In genomic region chr3:88189361-88189810, GRCh38 we compare ENCODE assay signal across 11 cellular contexts. TPM values are rescaled to one million over a fixed set of nuclear protein-coding genes. Genes with fewer than 3 reads are reported as not detected.
A peak's percentile ranks its signal among the peaks of the same experiment; 100 is the strongest.
DNase-seq lines count a peak whose midpoint lies in the region; ATAC-seq, FAIRE-seq and TF ChIP-seq lines count a peak whose summit lies in the region.
"Had no signal": no experiment of that assay in that cellular context is flagged by ENCODE, and none has a peak within 500 bp of the region (broad histone marks: within the 10 kb centered on the region; RNA-seq: fewer than 3 reads in every experiment).

No MANE protein-coding gene starts in this region.

- H3K79me2 ChIP-seq in K562 (ENCODE audit: control insufficient read depth, insufficient read depth, low read length), result no peaks in the 10 kb centered on the region

- TF ChIP-seq RAD21 in K562 (CRISPR knock-in tag; conservative IDR thresholded peaks at IDR 0.05 in 1 of 2, IDR thresholded peaks at IDR 0.05 in 1 of 2), result no peak

- TF ChIP-seq POLR2A in K562 (conservative IDR thresholded peaks at IDR 0.05) (no peak), uterus (IDR thresholded peaks at IDR 0.05) (no peak), testis (IDR thresholded peaks at IDR 0.05) (no peak)

- TF ChIP-seq CTCF in K562 (IDR thresholded peaks at IDR 0.05 in 2 of 3, conservative IDR thresholded peaks at IDR 0.05 in 1 of 3; ENCODE audit: insufficient read depth in 2 of 3, low read depth in 1 of 3, low read length in 3 of 3) (no peak), uterus (IDR thresholded peaks at IDR 0.05) (no peak), testis (IDR thresholded peaks at IDR 0.05) (no peak)

- POLR2A ChIA-PET in K562 (lab: Yijun Ruan, JAX), result interaction anchor here (0.6 kb wide), 1 partner anchor 51 kb away, joined by 3 read pairs; no protein-coding TSS in a partner anchor

- ATAC-seq in GM18511 (IDR thresholded peaks at IDR 0.05; ENCODE audit: unreplicated experiment) (peak; percentile 96), GM21447 (IDR thresholded peaks at IDR 0.05; ENCODE audit: unreplicated experiment) (peak; percentile 98), HG03439 (IDR thresholded peaks at IDR 0.05; ENCODE audit: unreplicated experiment) (peak; percentile 82), K562 (peak; percentile 81)
- ATAC-seq: T-helper 17 cell had no signal

- H3K36me3 ChIP-seq in K562 (ENCODE audit: control insufficient read depth, insufficient read depth, low read length), result no peaks in the 10 kb centered on the region
- no peaks in the 10 kb centered on the region for H3K36me3 ChIP-seq in uterus
- no peaks in the 10 kb centered on the region for H3K36me3 ChIP-seq in testis (ENCODE audit: low read depth, missing control alignments)
- H3K36me3 ChIP-seq: neural progenitor cell had no signal

- H3K4me3 ChIP-seq in K562, result peak overlapping the region; percentile 28
- H3K4me3 ChIP-seq in uterus, result no peak overlapping the region
- no peak overlapping the region for H3K4me3 ChIP-seq in testis
- H3K4me3 ChIP-seq: neural progenitor cell had no signal

- no TSS peak for BruUV-seq in K562 (replicated peaks; lab: Mats Ljungman, UMichigan)

- peak overlapping the region; percentile 64 for H3K4me2 ChIP-seq in K562 (ENCODE audit: insufficient read depth, low read length)
- H3K4me2 ChIP-seq: KMS-11, neural progenitor cell had no signal

- no peak for FAIRE-seq in K562 (lab: Jason Lieb, UNC)

- H3K4me1 ChIP-seq in K562 (replicated peaks in 1 of 2; ENCODE audit: control insufficient read depth in 2 of 2, insufficient read depth in 2 of 2, low read length in 2 of 2) (no peaks in the 10 kb centered on the region; a peak in 1 of 5 replicates), uterus (no peaks in the 10 kb centered on the region), testis (no peaks in the 10 kb centered on the region)
- H3K4me1 ChIP-seq: neural progenitor cell had no signal

- H3K27ac ChIP-seq in K562 (ENCODE audit: extremely low read depth, low read depth, low read length) (peak overlapping the region; percentile 46; the same call in 1 of the 3 replicates), uterus (no peak overlapping the region), testis (no peak overlapping the region)
- H3K27ac ChIP-seq: KMS-11, neural progenitor cell had no signal

- H3K27me3 ChIP-seq in K562 (ENCODE audit: control insufficient read depth in 2 of 2, insufficient read depth in 2 of 2, low read length in 2 of 2) (no peaks in the 10 kb centered on the region), uterus (no peaks in the 10 kb centered on the region), testis (no peaks in the 10 kb centered on the region)
- H3K27me3 ChIP-seq: neural progenitor cell had no signal

- H3K9me1 ChIP-seq in K562 (ENCODE audit: control insufficient read depth, insufficient read depth, low read length), result no peaks in the 10 kb centered on the region

- H3K9me3 ChIP-seq in K562 (replicated peaks; ENCODE audit: control insufficient read depth, insufficient read depth, low read depth, low read length) (no peaks in the 10 kb centered on the region), uterus (no peaks in the 10 kb centered on the region), testis (no peaks in the 10 kb centered on the region)

- intact Hi-C loops in K562 (cut with micrococcal nuclease), result no loop called here
- intact Hi-C loops in uterus (cut with DNase I; ENCODE audit: low total_unique reads), result no loop called here
- intact Hi-C loops in testis (cut with DNase I; ENCODE audit: low total_unique reads), result no loop called here

- 30% methylated on average over 10 of the region's 11 CpGs for WGBS in K562 (ENCODE audit: insufficient coverage, low coverage, missing lambda C conversion rate)
- WGBS in testis, 2 donors, result 64 to 73% methylated on average over 11 of the region's 11 CpGs

- peak; percentile 6 to 46 (median 26) for DNase-seq in K562 (ENCODE audit: extremely low read depth in 1 of 4, low spot score in 3 of 4)
- DNase-seq in SIG-M5 (lab: John Stamatoyannopoulos, UW), result no peak
- no peak for DNase-seq in uterus
- no peak for DNase-seq in SW480 (ENCODE audit: low spot score)
- no peak for DNase-seq in testis
- DNase-seq: T-helper 17 cell had no signal

- H2AFZ ChIP-seq in K562 (ENCODE audit: low read depth, low read length), result peak overlapping the region; percentile 83
- H2AFZ ChIP-seq: neural progenitor cell had no signal

- in situ Hi-C loops in K562 (cut with MboI), result no loop called here

- peak overlapping the region; percentile 5 to 17; a peak in 1 of 4 replicates for H3K9ac ChIP-seq in K562 (ENCODE audit: insufficient read depth in 1 of 2, low read depth in 2 of 2, low read length in 2 of 2)
- H3K9ac ChIP-seq: KMS-11, neural progenitor cell had no signal

- no peaks in the 10 kb centered on the region for H4K20me1 ChIP-seq in K562 (replicated peaks; ENCODE audit: control insufficient read depth, insufficient read depth, low read length)

- no peak for TF ChIP-seq EP300 in K562 (IDR thresholded peaks at IDR 0.05; ENCODE audit: low read length)

- CTCF ChIA-PET in K562 (lab: Yijun Ruan, JAX; ENCODE audit: low intra/inter-chr PET ratio), result interaction anchor here (0.5 to 0.7 kb wide), 2 partner anchors 266 to 1030 kb away, joined by 3 to 4 read pairs; no protein-coding TSS in a partner anchor

TF ChIP-seq in K562, 482 proteins besides CTCF, POLR2A, EP300 and RAD21:
- TF ChIP-seq ATF3 (IDR thresholded peaks at IDR 0.05), result 0 out of 2 replicates have a peak, but pooled peaks have one; percentile 14
- TF ChIP-seq ATF3 (CRISPR knock-in tag; conservative IDR thresholded peaks at IDR 0.05), result no peak
- peak; percentile 17; the same call in 1 of the 2 replicates for TF ChIP-seq JUND (IDR thresholded peaks at IDR 0.05; ENCODE audit: borderline replicate concordance, low read depth, low read length)
- TF ChIP-seq JUND (tag; IDR thresholded peaks at IDR 0.05; ENCODE audit: borderline replicate concordance, low read depth, low read length), result 0 out of 3 replicates have a peak, but pooled peaks have one; percentile 18
- TF ChIP-seq IRF2 (CRISPR knock-in tag; IDR thresholded peaks at IDR 0.05), result peak; percentile 77; the same call in 1 of the 2 replicates
- peak; percentile 63 for TF ChIP-seq FOSL1 (tag; conservative IDR thresholded peaks at IDR 0.05)
- TF ChIP-seq ELF1 (tag; IDR thresholded peaks at IDR 0.05), result no peak
- TF ChIP-seq PKNOX1 (IDR thresholded peaks at IDR 0.05), result peak; percentile 84
TF ChIP-seq in K562: peak in this region for 5.

RNA-seq across cellular contexts. Expression of gene C3orf38, which starts 39.6 kb away (rescaled TPM):
- total RNA-seq in K562 (2011; cell fraction: chromatin; rRNA removed; ENCODE audit: low replicate concordance), result 6.6 and 19.5 TPM in 2 replicates
- 7.5 and 7.9 TPM in 2 replicates for total RNA-seq in K562 (2011; cell fraction: nucleolus; rRNA removed)
- total RNA-seq in K562 (2011; cell fraction: nucleoplasm; rRNA removed), result 15.0 and 15.5 TPM in 2 replicates
- total RNA-seq in K562 (2014; rRNA removed), result 11.9 and 13.8 TPM in 2 replicates
- total RNA-seq in K562 (2014; rRNA removed; fragmentation: Illumina TruSeq; extraction: Trizol), result 17.6 and 18.4 TPM in 2 replicates
- 21.2 and 22.1 TPM in 2 replicates for total RNA-seq in K562 (2015; rRNA removed; fragmentation: Illumina TruSeq; extraction: Trizol)
- total RNA-seq in K562 (2021), result 11.5 and 13.7 TPM in 2 replicates
- 12.4 and 16.2 TPM in 2 replicates for polyA plus RNA-seq in K562 (2011; rRNA removed)
- polyA plus RNA-seq in K562 (2011; cell fraction: cytosol; rRNA removed), result 3.8 and 5.7 TPM in 2 replicates
- polyA plus RNA-seq in K562 (2011; cell fraction: nucleus; rRNA removed), result 3.5 and 6.3 TPM in 2 replicates
- polyA plus RNA-seq in K562 (2012), result 7.9 and 8.6 TPM in 2 replicates
- polyA plus RNA-seq in K562 (2014; fragmentation: Illumina TruSeq; extraction: Trizol), result 14.0 and 16.3 TPM in 2 replicates
- 10 to 100 TPM; 15.1 to 20.6 TPM for polyA plus RNA-seq in K562 (2014; fragmentation: Nextera tagmentation; extraction: Ambion mirVana)
- 8.7 and 10.7 TPM in 2 replicates for polyA plus RNA-seq in K562 (2014; rRNA removed)
- polyA minus RNA-seq in K562 (2011; rRNA and poly(A)+ RNA removed), result 22.9 and 26.1 TPM in 2 replicates
- 10.2 and 12.9 TPM in 2 replicates for polyA minus RNA-seq in K562 (2011; cell fraction: cytosol; rRNA and poly(A)+ RNA removed)
- polyA minus RNA-seq in K562 (2011; cell fraction: nucleus; rRNA and poly(A)+ RNA removed), result 9.4 and 22.1 TPM in 2 replicates
- 10 to 100 TPM in 3 of 4 donors, 1 to 10 TPM in 1; 6.9 to 60.2 (median 19.0) TPM for total RNA-seq in uterus
- total RNA-seq in testis, result 10 to 100 TPM; 33.0 to 38.2 TPM
- 62.2 TPM for polyA plus RNA-seq in testis (ENCODE audit: insufficient read depth, low read depth, low replicate concordance)

Comparison
In these comparisons a context has a peak if more than half of its experiments do, and no peak if none do; other contexts are left out.
1. DNase-seq: peak in K562 (4 of 4); none in SIG-M5 (single experiment), uterus (0 of 2), SW480 (single experiment) and testis (single experiment).
2. Peak in every context shown above with its lines, with median percentiles within 50 percentile points of each other: ATAC-seq.